Comparison of ENCODE assay signal across 8 cellular contexts in the genomic region with DNA sequence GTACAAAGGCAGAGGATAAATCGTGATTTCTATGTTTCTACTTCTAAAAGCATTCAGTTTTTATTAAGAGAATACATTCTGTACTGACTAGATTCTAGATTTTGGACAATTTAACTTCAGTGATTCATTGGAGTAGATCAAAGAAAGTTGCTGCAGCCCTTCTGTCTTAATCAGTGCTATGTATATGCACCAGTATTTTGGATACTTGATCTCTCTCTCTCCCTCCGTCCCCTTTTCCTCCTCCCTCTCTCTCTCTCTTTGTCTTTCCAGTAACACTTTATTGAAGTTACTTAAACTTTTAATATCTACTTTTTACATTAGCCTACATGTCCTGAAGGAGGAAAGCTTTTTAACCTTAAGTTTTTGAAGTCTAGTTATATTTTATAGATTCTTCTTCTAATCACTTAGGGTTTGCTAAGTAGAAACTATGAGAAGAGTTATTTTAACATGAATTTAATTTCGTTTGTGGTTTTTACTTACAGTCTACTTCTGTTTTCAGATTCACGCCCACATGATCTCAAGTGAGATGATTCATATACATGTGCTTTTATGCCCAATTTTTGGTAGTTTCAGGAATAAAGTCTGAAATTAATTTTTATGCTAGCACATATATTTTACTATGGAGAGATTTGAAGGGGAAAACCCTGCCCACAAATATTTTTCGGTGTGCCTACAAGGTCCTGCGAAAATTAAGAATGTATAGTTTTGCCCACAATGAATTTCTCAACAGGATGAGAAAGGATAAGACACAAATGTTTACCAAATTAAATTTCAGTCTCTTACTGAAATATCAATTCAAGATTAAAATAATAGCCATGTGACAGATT. TPM values are rescaled to one million over a fixed set of nuclear protein-coding genes. Genes with fewer than 3 reads are reported as not detected.
A peak's percentile ranks its signal among the peaks of the same experiment; 100 is the strongest.
DNase-seq lines count a peak whose midpoint lies in the region; ATAC-seq lines count a peak whose summit lies in the region.

No MANE protein-coding gene starts in this region.

- no peaks in the 10 kb centered on the region for H3K9me3 Mint-ChIP-seq in activated CD4-positive, alpha-beta T cell treated with anti-CD3 and anti-CD28 coated beads for 36 hours (ENCODE audit: low read depth)
- no peaks in the 10 kb centered on the region for H3K9me3 Mint-ChIP-seq in activated naive CD8-positive, alpha-beta T cell treated with anti-CD3 and anti-CD28 coated beads, Interleukin-2, amount 50 U/mL, for 24 hours
- no peaks in the 10 kb centered on the region for H3K9me3 Mint-ChIP-seq in stimulated activated naive B cell treated with anti-CD40 and anti-IgM and Interleukin-4, amounts not matched to agents 10 μg/mL and 1 μg/mL and 100 μg/mL, for 72 hours

- no peak overlapping the region for H3K27ac Mint-ChIP-seq in activated CD4-positive, alpha-beta T cell treated with anti-CD3 and anti-CD28 coated beads for 36 hours
- H3K27ac Mint-ChIP-seq in activated naive CD8-positive, alpha-beta T cell treated with anti-CD3 and anti-CD28 coated beads, Interleukin-2, amount 50 U/mL, for 24 hours: no peak overlapping the region
- peak overlapping the region; percentile 96 for H3K27ac Mint-ChIP-seq in stimulated activated naive B cell treated with anti-CD40 and anti-IgM and Interleukin-4, amounts not matched to agents 10 μg/mL and 1 μg/mL and 100 μg/mL, for 72 hours

- H3K27me3 Mint-ChIP-seq in activated CD4-positive, alpha-beta T cell treated with anti-CD3 and anti-CD28 coated beads for 36 hours: no peaks in the 10 kb centered on the region
- no peaks in the 10 kb centered on the region for H3K27me3 Mint-ChIP-seq in activated naive CD8-positive, alpha-beta T cell treated with anti-CD3 and anti-CD28 coated beads, Interleukin-2, amount 50 U/mL, for 24 hours
- no peaks in the 10 kb centered on the region for H3K27me3 Mint-ChIP-seq in stimulated activated naive B cell treated with anti-CD40 and anti-IgM and Interleukin-4, amounts not matched to agents 10 μg/mL and 1 μg/mL and 100 μg/mL, for 72 hours

- peaks cover 34% of the 10 kb centered on the region for H3K4me1 Mint-ChIP-seq in activated CD4-positive, alpha-beta T cell treated with anti-CD3 and anti-CD28 coated beads for 36 hours
- peaks cover 35% of the 10 kb centered on the region for H3K4me1 Mint-ChIP-seq in activated naive CD8-positive, alpha-beta T cell treated with anti-CD3 and anti-CD28 coated beads, Interleukin-2, amount 50 U/mL, for 24 hours
- H3K4me1 Mint-ChIP-seq in stimulated activated naive B cell treated with anti-CD40 and anti-IgM and Interleukin-4, amounts not matched to agents 10 μg/mL and 1 μg/mL and 100 μg/mL, for 72 hours: peaks cover 23 to 45% of the 10 kb centered on the region in 2 donors

- H3K4me3 Mint-ChIP-seq in activated CD4-positive, alpha-beta T cell treated with anti-CD3 and anti-CD28 coated beads for 36 hours: no peak overlapping the region
- H3K4me3 Mint-ChIP-seq in activated naive CD8-positive, alpha-beta T cell treated with anti-CD3 and anti-CD28 coated beads, Interleukin-2, amount 50 U/mL, for 24 hours: no peak overlapping the region
- H3K4me3 Mint-ChIP-seq in stimulated activated naive B cell treated with anti-CD40 and anti-IgM and Interleukin-4, amounts not matched to agents 10 μg/mL and 1 μg/mL and 100 μg/mL, for 72 hours: peak overlapping the region; percentile 79 to 82

- H3K36me3 Mint-ChIP-seq in activated CD4-positive, alpha-beta T cell treated with anti-CD3 and anti-CD28 coated beads for 36 hours (ENCODE audit: low read depth): peaks cover 12% of the 10 kb centered on the region
- peaks cover 18% of the 10 kb centered on the region for H3K36me3 Mint-ChIP-seq in activated naive CD8-positive, alpha-beta T cell treated with anti-CD3 and anti-CD28 coated beads, Interleukin-2, amount 50 U/mL, for 24 hours (ENCODE audit: low read depth)
- peaks cover 11 to 14% of the 10 kb centered on the region in 2 donors for H3K36me3 Mint-ChIP-seq in stimulated activated naive B cell treated with anti-CD40 and anti-IgM and Interleukin-4, amounts not matched to agents 10 μg/mL and 1 μg/mL and 100 μg/mL, for 72 hours

- POLR2A ChIA-PET in activated CD4-positive, alpha-beta T cell treated with anti-CD3 and anti-CD28 coated beads for 36 hours (lab: Charles Lee): interaction anchor here (1.0 kb wide), 2 partner anchors 8 to 105 kb away, joined by 3 to 5 read pairs; no protein-coding TSS in a partner anchor

- peak; percentile 45 for ATAC-seq in activated CD4-positive, alpha-beta T cell treated with anti-CD3 and anti-CD28 coated beads for 36 hours
- peak; percentile 34 for ATAC-seq in HG03108 (IDR thresholded peaks at IDR 0.05; ENCODE audit: unreplicated experiment)
- peak; percentile 68 for ATAC-seq in activated naive CD8-positive, alpha-beta T cell treated with anti-CD3 and anti-CD28 coated beads, Interleukin-2, amount 50 U/mL, for 24 hours
- ATAC-seq in stimulated activated naive B cell treated with anti-CD40 and anti-IgM and Interleukin-4, amounts not matched to agents 10 μg/mL and 1 μg/mL and 100 μg/mL, for 72 hours (replicated peaks): peak; percentile 70 to 77

- intact Hi-C loops in activated CD4-positive, alpha-beta T cell treated with anti-CD3 and anti-CD28 coated beads for 36 hours (cut with DNase I, micrococcal nuclease): loop anchor here (1.0 to 10.0 kb wide), 10 partner anchors 8 to 1646 kb away; no protein-coding TSS in a partner anchor

- no peak for DNase-seq in activated CD4-positive, alpha-beta T cell treated with anti-CD3 and anti-CD28 coated beads for 36 hours
- DNase-seq in activated CD4-positive, alpha-beta T cell treated with anti-CD3 and anti-CD28 coated beads, Interleukin-2, amount 50 U/mL, for 48 hours: no peak
- no peak for DNase-seq in activated naive CD8-positive, alpha-beta T cell treated with anti-CD3 and anti-CD28 coated beads, Interleukin-2, amount 50 U/mL, for 24 hours
- no peak for DNase-seq in stimulated activated naive B cell treated with anti-CD40 and anti-IgM and Interleukin-4, amounts not matched to agents 10 μg/mL and 1 μg/mL and 100 μg/mL, for 72 hours
- DNase-seq in HuH-7.5 (ENCODE audit: low spot score) (no peak), AG08395 (ENCODE audit: low spot score) (no peak), retina (no peak)

- CTCF ChIA-PET in activated CD4-positive, alpha-beta T cell treated with anti-CD3 and anti-CD28 coated beads for 36 hours (lab: Charles Lee): no interaction called here

RNA-seq across cellular contexts. Expression of a gene that starts 9.1 kb away (rescaled TPM):
- total RNA-seq in activated CD4-positive, alpha-beta T cell treated with anti-CD3 and anti-CD28 coated beads for 36 hours: 100 to 1,000 TPM in 1 of 2 experiments, 10 to 100 TPM in 1; 68.4 to 113 TPM

Comparison
In these comparisons a context has a peak if more than half of its experiments do, and no peak if none do; other contexts are left out.
1. H3K4me3 Mint-ChIP-seq: peak in stimulated activated naive B cell treated with anti-CD40 and anti-IgM and Interleukin-4, amounts not matched to agents 10 μg/mL and 1 μg/mL and 100 μg/mL, for 72 hours (2 of 2); none in activated CD4-positive, alpha-beta T cell treated with anti-CD3 and anti-CD28 coated beads for 36 hours (single experiment) and activated naive CD8-positive, alpha-beta T cell treated with anti-CD3 and anti-CD28 coated beads, Interleukin-2, amount 50 U/mL, for 24 hours (single experiment).
2. Peak in every context shown above with its lines, with median percentiles within 50 percentile points of each other: ATAC-seq.